ENCODE assay signal across 8 cellular contexts in the genomic region with DNA sequence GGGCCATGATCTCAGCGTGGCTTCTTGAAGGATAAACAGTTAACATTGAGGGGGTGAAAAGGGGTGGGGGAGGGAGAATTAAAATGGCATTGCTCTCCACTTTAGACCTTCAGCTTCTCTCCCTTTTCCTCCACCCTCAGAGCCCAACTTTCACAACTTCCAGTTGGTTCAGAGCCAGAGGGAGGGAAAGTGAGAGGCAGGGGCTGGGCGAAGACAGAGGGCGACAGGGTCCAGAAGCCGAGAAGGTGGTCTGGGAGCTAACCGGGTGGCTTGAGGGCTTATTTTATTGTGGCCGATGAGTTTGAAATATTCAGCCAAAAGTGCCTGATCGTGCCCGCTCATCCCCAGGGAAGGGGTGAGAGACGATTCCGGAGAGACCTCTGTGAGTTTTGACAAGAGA. TPM values are rescaled to one million over a fixed set of nuclear protein-coding genes. Genes with fewer than 3 reads are reported as not detected.
DNase-seq lines count a peak whose midpoint lies in the region; TF ChIP-seq lines count a peak whose summit lies in the region.

No MANE protein-coding gene starts in this region.

- H3K9me3 ChIP-seq in right atrium auricular region, result no peaks in the 10 kb centered on the region
- no peaks in the 10 kb centered on the region for H3K9me3 ChIP-seq in muscle layer of colon (ENCODE audit: low read length)
- H3K9me3 ChIP-seq in uterus, result no peaks in the 10 kb centered on the region

- peak overlapping the region; percentile 11 for H3K9ac ChIP-seq in muscle layer of colon (ENCODE audit: low read length)

- TF ChIP-seq CTCF in right atrium auricular region (IDR thresholded peaks at IDR 0.05) (peak in 1 of 2 donors; percentile 11), dorsolateral prefrontal cortex (IDR thresholded peaks at IDR 0.05 in 54 of 56, conservative IDR thresholded peaks at IDR 0.05 in 2 of 56; ENCODE audit: low read depth in 1 of 56, partially characterized antibody in 56 of 56) (no peak), uterus (IDR thresholded peaks at IDR 0.05) (no peak)

- peak overlapping the region; percentile 61 to 64 for H3K4me3 ChIP-seq in right atrium auricular region
- peak overlapping the region; percentile 41 to 81 (median 65) for H3K4me3 ChIP-seq in dorsolateral prefrontal cortex
- H3K4me3 ChIP-seq in muscle layer of colon (ENCODE audit: low read depth in 1 of 2, low read length in 2 of 2), result peak overlapping the region; percentile 56 to 79
- H3K4me3 ChIP-seq in uterus, result peak overlapping the region; percentile 42 to 83

- peak overlapping the region; percentile 92 to 93 for H3K27ac ChIP-seq in right atrium auricular region
- peak overlapping the region in 21 of 59 donors; percentile 8 to 84 (median 64) for H3K27ac ChIP-seq in dorsolateral prefrontal cortex
- H3K27ac ChIP-seq in muscle layer of colon (ENCODE audit: low read depth, low read length), result peak overlapping the region; percentile 88
- H3K27ac ChIP-seq in uterus, result peak overlapping the region; percentile 68 to 90

- intact Hi-C loops in cardiac septum (cut with DNase I), result loop anchor here (5.0 to 10.0 kb wide), 4 partner anchors 220 to 418 kb away; no protein-coding TSS in a partner anchor
- intact Hi-C loops in dorsolateral prefrontal cortex (cut with DNase I), result loop anchor here in 1 of 2 donors (10.0 kb wide), 2 partner anchors 222 to 392 kb away; no protein-coding TSS in a partner anchor
- intact Hi-C loops in uterus (cut with DNase I; ENCODE audit: low total_unique reads), result no loop called here

- H3K36me3 ChIP-seq in right atrium auricular region, result peaks cover 5% of the 10 kb centered on the region
- peaks cover 11% of the 10 kb centered on the region for H3K36me3 ChIP-seq in muscle layer of colon (ENCODE audit: insufficient read depth, low read length)
- H3K36me3 ChIP-seq in uterus, result no peaks in the 10 kb centered on the region

- no peak for DNase-seq in right atrium auricular region (ENCODE audit: low spot score)
- DNase-seq in cardiac septum (ENCODE audit: low spot score), result no peak
- DNase-seq in dorsolateral prefrontal cortex, result no peak
- no peak for DNase-seq in uterus
- no peak for DNase-seq in NCI-H1930 (lab: John Stamatoyannopoulos, UW)
- no peak for DNase-seq in LoVo (ENCODE audit: low spot score)
- no peak for DNase-seq in stimulated activated naive CD4-positive, alpha-beta T cell treated with Interleukin-2 at 50 U/mL for 16 hours (lab: John Stamatoyannopoulos, UW)

- H3K4me1 ChIP-seq in right atrium auricular region, result peaks cover 0 to 44% of the 10 kb centered on the region in 2 donors
- H3K4me1 ChIP-seq in muscle layer of colon (ENCODE audit: insufficient read depth, low read length), result peaks cover 14% of the 10 kb centered on the region
- peaks cover 0 to 5% of the 10 kb centered on the region in 2 donors for H3K4me1 ChIP-seq in uterus

- TF ChIP-seq POLR2A in uterus (IDR thresholded peaks at IDR 0.05), result no peak

- H3K27me3 ChIP-seq in right atrium auricular region, result no peaks in the 10 kb centered on the region
- H3K27me3 ChIP-seq in dorsolateral prefrontal cortex, result peaks cover 0 to 87% (median 34%) of the 10 kb centered on the region in 45 donors
- H3K27me3 ChIP-seq in muscle layer of colon (ENCODE audit: control insufficient read depth in 1 of 2, insufficient read depth in 2 of 2, low read length in 2 of 2), result peaks cover 20 to 31% of the 10 kb centered on the region in 2 donors
- peaks cover 0 to 3% of the 10 kb centered on the region in 2 donors for H3K27me3 ChIP-seq in uterus

RNA-seq across cellular contexts. Expression of a gene that starts 4.1 kb away (rescaled TPM):
- 10 to 100 TPM in 1 of 2 donors, 1 to 10 TPM in 1; 7.8 to 17.9 TPM for total RNA-seq in right atrium auricular region
- 6.9 TPM for total RNA-seq in cardiac septum
- total RNA-seq in dorsolateral prefrontal cortex, result 10 to 100 TPM in 9 of 120 experiments, 1 to 10 TPM in 110, under 1 TPM in 1; 0.85 to 15.2 (median 5.4) TPM
- total RNA-seq in uterus, result 100 to 1,000 TPM in 1 of 4 donors, 10 to 100 TPM in 3; 12.0 to 127 (median 14.9) TPM
